In the genomic region with DNA sequence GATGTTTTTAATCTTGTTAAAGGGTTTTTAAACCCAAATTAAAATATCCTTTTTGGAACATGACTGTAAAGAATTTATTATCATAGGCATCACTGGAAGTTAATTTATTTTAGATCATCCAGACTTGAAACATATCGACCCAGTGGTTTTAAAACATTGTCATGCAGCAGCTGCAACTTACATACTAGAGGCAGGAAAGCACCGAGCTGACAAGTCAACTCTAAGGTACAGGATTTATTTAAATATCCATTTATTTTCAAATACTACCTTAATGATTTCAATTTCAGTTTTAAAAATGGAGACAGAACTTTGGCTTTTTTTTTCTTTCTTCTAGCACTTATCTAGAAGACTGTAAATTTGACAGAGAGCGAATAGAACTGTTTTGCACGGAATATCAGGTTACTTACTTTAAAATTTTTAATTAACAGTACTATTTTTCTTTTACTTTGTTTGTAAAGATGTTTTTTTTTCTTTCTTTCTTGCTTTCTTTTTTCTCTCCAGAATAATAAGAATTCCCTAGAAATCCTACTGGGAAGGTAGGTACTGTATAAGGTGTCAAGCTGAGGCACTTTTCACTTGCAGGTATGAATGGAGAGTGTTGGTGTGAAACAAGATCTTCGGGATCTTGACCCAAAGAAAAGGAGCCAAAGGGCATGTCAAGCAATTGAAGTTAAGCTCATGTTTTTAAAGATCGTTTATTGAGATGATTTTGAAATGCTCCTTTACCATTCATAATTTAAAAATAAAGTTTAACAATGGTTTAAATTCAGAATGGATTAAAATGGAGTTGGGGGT, we compare ENCODE assay signal across 13 cellular contexts. TPM values are rescaled to one million over a fixed set of nuclear protein-coding genes. Genes with fewer than 3 reads are reported as not detected.
DNase-seq lines count a peak whose midpoint lies in the region; ATAC-seq, FAIRE-seq and TF ChIP-seq lines count a peak whose summit lies in the region.
"Had no signal": no experiment of that assay in that cellular context is flagged by ENCODE, and none has a peak within 500 bp of the region (broad histone marks: within the 10 kb centered on the region; RNA-seq: fewer than 3 reads in every experiment).

No MANE protein-coding gene starts in this region.

- no peak overlapping the region for H2AFZ ChIP-seq in keratinocyte (ENCODE audit: control insufficient read depth, low read length)

- H4K20me1 ChIP-seq in keratinocyte (ENCODE audit: control insufficient read depth, extremely low read depth, insufficient read depth, low read length), result no peaks in the 10 kb centered on the region

- H3K36me3 Mint-ChIP-seq in activated naive CD4-positive, alpha-beta T cell treated with anti-CD3 and anti-CD28 coated beads, Interleukin-2, amount 10 ng/mL, durations not matched to agents 7 days and 5 days, result peaks cover 15% of the 10 kb centered on the region
- H3K36me3 Mint-ChIP-seq in WTC11, result no peaks in the 10 kb centered on the region

- H3K9ac ChIP-seq in keratinocyte (ENCODE audit: control insufficient read depth, extremely low read depth, insufficient read depth, low read length), result peak overlapping the region; percentile 94

- peak overlapping the region; percentile 90 for H3K4me2 ChIP-seq in keratinocyte (ENCODE audit: control insufficient read depth, extremely low read depth, insufficient read depth, low read depth, low read length)

- peaks cover 40% of the 10 kb centered on the region for H3K27me3 Mint-ChIP-seq in activated naive CD4-positive, alpha-beta T cell treated with anti-CD3 and anti-CD28 coated beads, Interleukin-2, amount 10 ng/mL, durations not matched to agents 7 days and 5 days
- H3K27me3 Mint-ChIP-seq in WTC11 (ENCODE audit: low read depth), result peaks cover 88% of the 10 kb centered on the region

- intact Hi-C loops in transverse colon (cut with DNase I; ENCODE audit: low total_unique reads), result no loop called here

- WGBS in transverse colon (ENCODE audit: low coverage in 1 of 2), 2 donors, result 81 to 92% methylated on average over 5 to 6 of the region's 6 CpGs

- no peak for TF ChIP-seq POLR2A in transverse colon (IDR thresholded peaks at IDR 0.05)

- no peaks in the 10 kb centered on the region for H3K9me1 ChIP-seq in keratinocyte (ENCODE audit: control insufficient read depth, extremely low read depth, insufficient read depth, low read length)

- no peak for DNase-seq in activated naive CD4-positive, alpha-beta T cell treated with anti-CD3 and anti-CD28 coated beads, Interleukin-2, amount 10 ng/mL, durations not matched to agents 7 days and 5 days
- no peak for DNase-seq in activated naive CD4-positive, alpha-beta T cell treated with anti-CD3 and anti-CD28 coated beads, Interleukin-2, amount 50 U/mL, for 16 hours
- DNase-seq in WTC11 (ENCODE audit: low spot score) (no peak), keratinocyte (ENCODE audit: low read depth, low spot score) (no peak), transverse colon (no peak), NCI-H345 treated with DMSO at 0.1 percent for 48 hours (lab: John Stamatoyannopoulos, UW; ENCODE audit: unreplicated experiment) (no peak)
- DNase-seq in effector CD4-positive, alpha-beta T cell, result no peak
- DNase-seq: activated gamma-delta T cell treated with Interleukin-2 at 50 U/mL for 16 hours, left ventricle myocardium inferior, SW 1271 had no signal

- peaks cover 13% of the 10 kb centered on the region for H3K4me1 ChIP-seq in keratinocyte (ENCODE audit: control insufficient read depth, extremely low read depth, insufficient read depth, low read length)
- H3K4me1 ChIP-seq in transverse colon, result peaks cover 7 to 45% (median 17%) of the 10 kb centered on the region in 4 donors

- in situ Hi-C loops in transverse colon (cut with MboI; ENCODE audit: low pct_ligation_motif_present in 1 of 4, low pct_unique_long_range_greater_than_20kb in 1 of 4, low sequenced_read_pairs in 3 of 4), result loop anchor here in 2 of 4 donors (10.0 to 25.0 kb wide), 4 partner anchors 73 to 806 kb away; a partner anchor contains a TSS

- H3K4me3 ChIP-seq in keratinocyte (ENCODE audit: control insufficient read depth in 2 of 3, extremely low read depth in 1 of 3, insufficient read depth in 2 of 3, low read depth in 1 of 3, low read length in 3 of 3) (peak overlapping the region in 1 of 3 experiments; percentile 82), transverse colon (peak overlapping the region in 1 of 4 donors; percentile 95)

- no peak for TF ChIP-seq EP300 in transverse colon (IDR thresholded peaks at IDR 0.05; ENCODE audit: low read depth)

- CTCF ChIA-PET in activated naive CD4-positive, alpha-beta T cell treated with anti-CD3 and anti-CD28 coated beads, Interleukin-2, amount 10 ng/mL, durations not matched to agents 7 days and 5 days (lab: Charles Lee), result interaction anchor here (0.6 kb wide), 1 partner anchor 62 kb away, joined by 5 read pairs; no protein-coding TSS in a partner anchor
- CTCF ChIA-PET in WTC11 (lab: Charles Lee), result interaction anchor here (0.6 kb wide), 1 partner anchor 22 kb away, joined by 3 read pairs; no protein-coding TSS in a partner anchor

- no peak overlapping the region for H3K27ac ChIP-seq in keratinocyte (ENCODE audit: control insufficient read depth, insufficient read depth, low read length)
- H3K27ac ChIP-seq in transverse colon, result peak overlapping the region; percentile 96 to 99 (median 97)

- H3K79me2 ChIP-seq in keratinocyte (ENCODE audit: control insufficient read depth, insufficient read depth, low read length), result peaks cover 1% of the 10 kb centered on the region

- POLR2A ChIA-PET in WTC11 (lab: Charles Lee), result no interaction called here

- dilution Hi-C loops in keratinocyte (cut with MboI; ENCODE audit: extremely low pct_ligation_motif_present, low sequenced_read_pairs), result no loop called here

- peaks cover 50% of the 10 kb centered on the region for H3K4me1 Mint-ChIP-seq in activated naive CD4-positive, alpha-beta T cell treated with anti-CD3 and anti-CD28 coated beads, Interleukin-2, amount 10 ng/mL, durations not matched to agents 7 days and 5 days
- peaks cover 48% of the 10 kb centered on the region for H3K4me1 Mint-ChIP-seq in WTC11

- H3K27ac Mint-ChIP-seq in activated naive CD4-positive, alpha-beta T cell treated with anti-CD3 and anti-CD28 coated beads, Interleukin-2, amount 10 ng/mL, durations not matched to agents 7 days and 5 days, result peak overlapping the region; percentile 33
- no peak overlapping the region for H3K27ac Mint-ChIP-seq in WTC11

- no peaks in the 10 kb centered on the region for H3K9me3 Mint-ChIP-seq in activated naive CD4-positive, alpha-beta T cell treated with anti-CD3 and anti-CD28 coated beads, Interleukin-2, amount 10 ng/mL, durations not matched to agents 7 days and 5 days
- H3K9me3 Mint-ChIP-seq in WTC11, result no peaks in the 10 kb centered on the region

- H3K36me3 ChIP-seq in keratinocyte (ENCODE audit: control insufficient read depth in 2 of 2, extremely low read depth in 1 of 2, insufficient read depth in 2 of 2, low read length in 2 of 2), result no peaks in the 10 kb centered on the region
- H3K36me3 ChIP-seq in transverse colon, result no peaks in the 10 kb centered on the region
- H3K36me3 ChIP-seq: HAP-1, left ventricle myocardium inferior had no signal

- H3K4me3 Mint-ChIP-seq in activated naive CD4-positive, alpha-beta T cell treated with anti-CD3 and anti-CD28 coated beads, Interleukin-2, amount 10 ng/mL, durations not matched to agents 7 days and 5 days, result peak overlapping the region; percentile 55
- H3K4me3 Mint-ChIP-seq in WTC11, result peak overlapping the region; percentile 29; the same call in 1 of the 2 replicates

- FAIRE-seq in keratinocyte (lab: Jason Lieb, UNC), result no peak

- H3K9me3 ChIP-seq in keratinocyte (ENCODE audit: control insufficient read depth, low read depth, low read length) (no peaks in the 10 kb centered on the region), transverse colon (no peaks in the 10 kb centered on the region)
- H3K9me3 ChIP-seq: HAP-1, left ventricle myocardium inferior had no signal

- ATAC-seq in WTC11 (no peak), HG03159 (IDR thresholded peaks at IDR 0.05; ENCODE audit: unreplicated experiment) (no peak)

- peaks cover 10% of the 10 kb centered on the region for H3K27me3 ChIP-seq in keratinocyte (ENCODE audit: control insufficient read depth, extremely low read depth, insufficient read depth, low read length)
- peaks cover 11% of the 10 kb centered on the region for H3K27me3 ChIP-seq in transverse colon

- TF ChIP-seq CTCF in WTC11 (IDR thresholded peaks at IDR 0.05) (no peak), keratinocyte (optimal IDR thresholded peaks at IDR 0.05 in 1 of 3, IDR thresholded peaks at IDR 0.05 in 1 of 3, conservative IDR thresholded peaks at IDR 0.05 in 1 of 3; ENCODE audit: extremely low read depth in 1 of 3, insufficient read depth in 2 of 3, low read length in 3 of 3) (no peak), transverse colon (IDR thresholded peaks at IDR 0.05) (no peak)

RNA-seq across cellular contexts. Expression of a gene that starts 1.8 kb away (rescaled TPM):
- total RNA-seq in WTC11 (2021), result 2.6 to 3.6 TPM (median 3.5 TPM) in 3 replicates
- 29.3 to 59.5 TPM (median 39.2 TPM) in 3 replicates for polyA plus RNA-seq in keratinocyte
- 9.4 TPM for polyA plus RNA-seq in keratinocyte (2011; ENCODE audit: low read depth)
- 33.7 and 64.5 TPM in 2 replicates for polyA plus RNA-seq in keratinocyte (2011; cell fraction: cytosol; rRNA removed)
- 26.6 and 42.5 TPM in 2 replicates for polyA plus RNA-seq in keratinocyte (2011; cell fraction: nucleus; rRNA removed)
- 37.8 and 53.3 TPM in 2 replicates for polyA plus RNA-seq in keratinocyte (2012; ENCODE audit: low replicate concordance)
- polyA minus RNA-seq in keratinocyte, result 6.5 to 13.3 TPM (median 11.7 TPM) in 3 replicates
- polyA minus RNA-seq in keratinocyte (2011; cell fraction: cytosol; rRNA and poly(A)+ RNA removed), result 6.9 TPM
- 4.4 and 7.1 TPM in 2 replicates for polyA minus RNA-seq in keratinocyte (2011; cell fraction: nucleus; rRNA and poly(A)+ RNA removed)
- total RNA-seq in transverse colon, result 10 to 100 TPM in 2 of 4 donors, 1 to 10 TPM in 2; 3.0 to 35.1 (median 18.3) TPM

RNA-seq across cellular contexts. Expression of a gene that starts 2.9 kb away (rescaled TPM):
- total RNA-seq in WTC11 (2021) (3.4 to 4.0 TPM (median 4.0 TPM) in 3 replicates), transverse colon (10 to 100 TPM; 29.2 to 63.0 (median 42.5) TPM)
- 21.6 to 33.1 TPM (median 22.0 TPM) in 3 replicates for polyA plus RNA-seq in keratinocyte
- polyA plus RNA-seq in keratinocyte (2011; ENCODE audit: low read depth), result 32.6 TPM
- polyA plus RNA-seq in keratinocyte (2011; cell fraction: cytosol; rRNA removed), result 18.4 and 37.5 TPM in 2 replicates
- polyA plus RNA-seq in keratinocyte (2011; cell fraction: nucleus; rRNA removed), result 19.7 and 28.5 TPM in 2 replicates
- polyA plus RNA-seq in keratinocyte (2012; ENCODE audit: low replicate concordance), result 19.4 and 29.1 TPM in 2 replicates
- 22.3 to 46.3 TPM (median 46.3 TPM) in 3 replicates for polyA minus RNA-seq in keratinocyte
- 32.0 TPM for polyA minus RNA-seq in keratinocyte (2011; cell fraction: cytosol; rRNA and poly(A)+ RNA removed)
- 4.9 and 18.2 TPM in 2 replicates for polyA minus RNA-seq in keratinocyte (2011; cell fraction: nucleus; rRNA and poly(A)+ RNA removed)

RNA-seq across cellular contexts. Expression of a gene that starts 27.3 kb away (rescaled TPM):
- total RNA-seq in WTC11 (2021) (0.30 to 0.74 TPM in 2 of 3 replicates, not detected in the other), transverse colon (not detected)
- not detected in 3 replicates for polyA plus RNA-seq in keratinocyte
- polyA plus RNA-seq in keratinocyte (2011; ENCODE audit: low read depth), result not detected
- polyA plus RNA-seq in keratinocyte (2011; cell fraction: cytosol; rRNA removed), result not detected in 2 replicates
- not detected in 2 replicates for polyA plus RNA-seq in keratinocyte (2011; cell fraction: nucleus; rRNA removed)
- not detected in 2 replicates for polyA plus RNA-seq in keratinocyte (2012; ENCODE audit: low replicate concordance)
- polyA minus RNA-seq in keratinocyte, result not detected in 3 replicates
- not detected for polyA minus RNA-seq in keratinocyte (2011; cell fraction: cytosol; rRNA and poly(A)+ RNA removed)
- polyA minus RNA-seq in keratinocyte (2011; cell fraction: nucleus; rRNA and poly(A)+ RNA removed), result not detected in 2 replicates
- total RNA-seq: left ventricle myocardium inferior had no signal
- polyA plus RNA-seq: esophagus had no signal
